Comparison of ENCODE assay signal across 18 cellular contexts in the genomic region with DNA sequence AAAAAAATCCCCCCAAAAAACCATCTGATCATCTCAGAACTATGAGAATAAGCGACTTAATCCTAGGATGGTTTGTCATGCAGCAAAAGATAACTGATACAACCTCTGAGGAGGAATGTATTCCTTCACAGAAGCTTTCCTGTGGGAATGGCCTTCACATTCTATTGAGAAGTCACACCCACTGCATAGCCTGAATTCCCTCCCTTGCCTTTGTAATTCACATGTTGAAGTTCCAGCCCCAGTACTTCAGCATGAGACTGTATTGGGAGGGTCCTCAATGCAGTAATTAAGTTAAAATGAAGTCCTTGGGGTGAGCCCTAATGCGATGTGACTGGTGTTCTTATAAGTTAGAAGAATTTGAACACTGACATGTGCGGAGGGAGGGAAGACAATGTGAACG.
"Had no signal": no experiment of that assay in that cellular context is flagged by ENCODE, and none has a peak within 500 bp of the region (broad histone marks: within the 10 kb centered on the region; RNA-seq: fewer than 3 reads in every experiment).

No MANE protein-coding gene starts in this region.

- H3K36me3 Mint-ChIP-seq: activated naive CD8-positive, alpha-beta T cell treated with anti-CD3 and anti-CD28 coated beads, Interleukin-2, amount 10 ng/mL, durations not matched to agents 7 days and 5 days; naive thymus-derived CD8-positive, alpha-beta T cell had no signal

- H3K36me3 ChIP-seq: breast epithelium had no signal

- H3K9me3 ChIP-seq: breast epithelium, mucosa of descending colon had no signal

- ATAC-seq: left colon; mucosa of descending colon; naive thymus-derived CD8-positive, alpha-beta T cell; right cardiac atrium; stimulated activated naive CD8-positive, alpha-beta T cell treated with anti-CD3 and anti-CD28 coated beads, Interleukin-15, Interleukin-2, amounts not matched to agents 100 U/mL and 50 U/mL, for 24 hours had no signal

- H3K27ac Mint-ChIP-seq: activated CD4-positive, alpha-beta T cell treated with anti-CD3 and anti-CD28 coated beads, Interleukin-2, amount 10 ng/mL, durations not matched to agents 24 days and 14 days; activated naive CD8-positive, alpha-beta T cell treated with anti-CD3 and anti-CD28 coated beads, Interleukin-2, amount 10 ng/mL, durations not matched to agents 7 days and 5 days; naive thymus-derived CD8-positive, alpha-beta T cell; progenitor cell of endocrine pancreas; T-helper 2 cell treated with Interferon-gamma antibody and Interleukin-4, amounts not matched to agents 5 μg/mL and 100 μg/mL, for 36 hours had no signal

- H3K27me3 Mint-ChIP-seq: activated CD4-positive, alpha-beta T cell treated with anti-CD3 and anti-CD28 coated beads, Interleukin-2, amount 10 ng/mL, durations not matched to agents 24 days and 14 days; activated naive CD8-positive, alpha-beta T cell treated with anti-CD3 and anti-CD28 coated beads, Interleukin-2, amount 10 ng/mL, durations not matched to agents 7 days and 5 days; naive thymus-derived CD8-positive, alpha-beta T cell; progenitor cell of endocrine pancreas had no signal

- H3K4me1 ChIP-seq: breast epithelium had no signal

- H3K4me3 Mint-ChIP-seq: activated CD4-positive, alpha-beta T cell treated with anti-CD3 and anti-CD28 coated beads, Interleukin-2, amount 10 ng/mL, durations not matched to agents 24 days and 14 days; activated naive CD8-positive, alpha-beta T cell treated with anti-CD3 and anti-CD28 coated beads, Interleukin-2, amount 10 ng/mL, durations not matched to agents 7 days and 5 days; naive thymus-derived CD8-positive, alpha-beta T cell; T-helper 2 cell treated with Interferon-gamma antibody and Interleukin-4, amounts not matched to agents 5 μg/mL and 100 μg/mL, for 36 hours had no signal

- H3K4me1 Mint-ChIP-seq: activated CD4-positive, alpha-beta T cell treated with anti-CD3 and anti-CD28 coated beads, Interleukin-2, amount 10 ng/mL, durations not matched to agents 24 days and 14 days; activated naive CD8-positive, alpha-beta T cell treated with anti-CD3 and anti-CD28 coated beads, Interleukin-2, amount 10 ng/mL, durations not matched to agents 7 days and 5 days; naive thymus-derived CD8-positive, alpha-beta T cell had no signal

- H3K27me3 ChIP-seq: breast epithelium had no signal

- DNase-seq: activated CD4-positive, alpha-beta T cell treated with anti-CD3 and anti-CD28 coated beads, Interleukin-2, amount 10 ng/mL, durations not matched to agents 24 days and 14 days; activated CD4-positive, CD25-positive, alpha-beta regulatory T cell; activated naive CD4-positive, alpha-beta T cell; activated naive CD8-positive, alpha-beta T cell treated with anti-CD3 and anti-CD28 coated beads, Interleukin-2, amount 10 ng/mL, durations not matched to agents 7 days and 5 days; anterior cingulate cortex; cerebellar nuclear complex; effector CD8-positive, alpha-beta T cell; head of caudate nucleus; left colon; mucosa of descending colon; naive thymus-derived CD8-positive, alpha-beta T cell; right cardiac atrium; stimulated activated naive CD8-positive, alpha-beta T cell treated with anti-CD3 and anti-CD28 coated beads, Interleukin-15, Interleukin-2, amounts not matched to agents 100 U/mL and 50 U/mL, for 24 hours had no signal

- H3K27ac ChIP-seq: breast epithelium had no signal

- FAIRE-seq: frontal cortex, islet of Langerhans had no signal

- H3K4me3 ChIP-seq: breast epithelium, mucosa of descending colon had no signal

- H3K9me3 Mint-ChIP-seq: activated naive CD8-positive, alpha-beta T cell treated with anti-CD3 and anti-CD28 coated beads, Interleukin-2, amount 10 ng/mL, durations not matched to agents 7 days and 5 days had no signal
